In genomic region chr2:112541315-112542122, GRCh38 we compare ENCODE assay signal across 9 cellular contexts. TPM values are rescaled to one million over a fixed set of nuclear protein-coding genes. Genes with fewer than 3 reads are reported as not detected.
A peak's percentile ranks its signal among the peaks of the same experiment; 100 is the strongest.
DNase-seq lines count a peak whose midpoint lies in the region; ATAC-seq, FAIRE-seq and TF ChIP-seq lines count a peak whose summit lies in the region.
"Had no signal": no experiment of that assay in that cellular context is flagged by ENCODE, and none has a peak within 500 bp of the region (broad histone marks: within the 10 kb centered on the region; RNA-seq: fewer than 3 reads in every experiment).

No MANE protein-coding gene starts in this region.

- H3K9me2 ChIP-seq in OCI-LY1 (ENCODE audit: low read depth, low read length) = no peaks in the 10 kb centered on the region

- POLR2A ChIA-PET in CD8-positive, alpha-beta T cell (lab: Charles Lee) = no interaction called here

- H3K36me3 ChIP-seq in CD8-positive, alpha-beta T cell (ENCODE audit: insufficient read depth, low read length) = no peaks in the 10 kb centered on the region
- H3K36me3 ChIP-seq in OCI-LY1 (ENCODE audit: insufficient read depth, low read length) (peaks cover 10% of the 10 kb centered on the region), pancreas (no peaks in the 10 kb centered on the region), uterus (no peaks in the 10 kb centered on the region)

- no peak overlapping the region for H3K27ac Mint-ChIP-seq in CD8-positive, alpha-beta T cell
- no peak overlapping the region for H3K27ac Mint-ChIP-seq in activated T-helper 1 cell treated with anti-CD3 and anti-CD28 coated beads, Interleukin-12 subunit alpha, Interleukin-12 subunit beta, Interleukin-2, Interleukin-4 antibody, amounts not matched to agents 30 ng/mL and 10 ng/mL and 1 ng/mL, durations not matched to agents 14 hours and 24 hours and 36 hours

- 19 to 21% methylated on average over 34 of the region's 34 CpGs for WGBS in pancreas, 2 donors

- H3K27me3 Mint-ChIP-seq in CD8-positive, alpha-beta T cell (ENCODE audit: low read depth) = no peaks in the 10 kb centered on the region
- no peaks in the 10 kb centered on the region for H3K27me3 Mint-ChIP-seq in activated T-helper 1 cell treated with anti-CD3 and anti-CD28 coated beads, Interleukin-12 subunit alpha, Interleukin-12 subunit beta, Interleukin-2, Interleukin-4 antibody, amounts not matched to agents 30 ng/mL and 10 ng/mL and 1 ng/mL, durations not matched to agents 14 hours and 24 hours and 36 hours (ENCODE audit: insufficient read depth)
- H3K27me3 Mint-ChIP-seq: activated naive CD4-positive, alpha-beta T cell treated with anti-CD3 and anti-CD28 coated beads, Interleukin-2, amount 50 U/mL, for 24 hours had no signal

- H3K27ac ChIP-seq in CD8-positive, alpha-beta T cell (ENCODE audit: low read depth, low read length) = peak overlapping the region; percentile 90
- H3K27ac ChIP-seq in OCI-LY1 (ENCODE audit: low read depth, low read length, poor library complexity, severe bottlenecking) = peak overlapping the region; percentile 85
- H3K27ac ChIP-seq in pancreas = peak overlapping the region; percentile 61 to 86 (median 84)
- peak overlapping the region; percentile 89 to 96 for H3K27ac ChIP-seq in uterus

- no peak for FAIRE-seq in pancreas (lab: Jason Lieb, UNC)

- H3K9ac ChIP-seq in OCI-LY1 (ENCODE audit: low read length) = peak overlapping the region; percentile 78

- H3K4me1 ChIP-seq in CD8-positive, alpha-beta T cell (ENCODE audit: insufficient read depth, low read length) = peaks cover 17% of the 10 kb centered on the region
- H3K4me1 ChIP-seq in OCI-LY1 (ENCODE audit: insufficient read depth, low read length, severe bottlenecking) (peaks cover 28% of the 10 kb centered on the region), pancreas (peaks cover 0 to 15% (median 7%) of the 10 kb centered on the region in 3 donors), uterus (peaks cover 0 to 10% of the 10 kb centered on the region in 2 donors)

- intact Hi-C loops in CD8-positive, alpha-beta T cell (cut with DNase I, micrococcal nuclease) = loop anchor here (1.0 to 10.0 kb wide), 13 partner anchors 43 to 1867 kb away; partner anchors contain the start of genes CHCHD5 (in 2 of the 2), ZC3H6 (in 2 of the 2), ANAPC1 (in 1 of the 2) and BUB1 (in 1 of the 2)
- intact Hi-C loops in activated T-helper 1 cell treated with anti-CD3 and anti-CD28 coated beads, Interleukin-12 subunit alpha, Interleukin-12 subunit beta, Interleukin-2, Interleukin-4 antibody, amounts not matched to agents 30 ng/mL and 10 ng/mL and 1 ng/mL, durations not matched to agents 14 hours and 24 hours and 36 hours (cut with micrococcal nuclease) = loop anchor here (1.0 to 5.0 kb wide), 9 partner anchors 43 to 657 kb away; partner anchors contain the start of genes ANAPC1, CHCHD5, TMEM87B and ZC3H6
- intact Hi-C loops in pancreas (cut with DNase I) (no loop called here), uterus (cut with DNase I; ENCODE audit: low total_unique reads) (no loop called here)

- no peaks in the 10 kb centered on the region for H3K9me3 ChIP-seq in CD8-positive, alpha-beta T cell (ENCODE audit: low read length)
- H3K9me3 ChIP-seq in OCI-LY1 (ENCODE audit: low read length) = no peaks in the 10 kb centered on the region
- H3K9me3 ChIP-seq in pancreas = no peaks in the 10 kb centered on the region
- no peaks in the 10 kb centered on the region for H3K9me3 ChIP-seq in uterus

- peaks cover 3% of the 10 kb centered on the region for H3K9me3 Mint-ChIP-seq in CD8-positive, alpha-beta T cell
- no peaks in the 10 kb centered on the region for H3K9me3 Mint-ChIP-seq in activated T-helper 1 cell treated with anti-CD3 and anti-CD28 coated beads, Interleukin-12 subunit alpha, Interleukin-12 subunit beta, Interleukin-2, Interleukin-4 antibody, amounts not matched to agents 30 ng/mL and 10 ng/mL and 1 ng/mL, durations not matched to agents 14 hours and 24 hours and 36 hours
- H3K9me3 Mint-ChIP-seq: activated naive CD4-positive, alpha-beta T cell treated with anti-CD3 and anti-CD28 coated beads, Interleukin-2, amount 50 U/mL, for 24 hours had no signal

- no peak overlapping the region for H3K4me3 Mint-ChIP-seq in CD8-positive, alpha-beta T cell
- H3K4me3 Mint-ChIP-seq in activated T-helper 1 cell treated with anti-CD3 and anti-CD28 coated beads, Interleukin-12 subunit alpha, Interleukin-12 subunit beta, Interleukin-2, Interleukin-4 antibody, amounts not matched to agents 30 ng/mL and 10 ng/mL and 1 ng/mL, durations not matched to agents 14 hours and 24 hours and 36 hours = no peak overlapping the region

- peaks cover 40% of the 10 kb centered on the region for H3K79me2 ChIP-seq in OCI-LY1 (ENCODE audit: insufficient read depth, low read length)

- no peaks in the 10 kb centered on the region for H4K20me1 ChIP-seq in OCI-LY1 (ENCODE audit: insufficient read depth, low read length)

- TF ChIP-seq CTCF in CD8-positive, alpha-beta T cell (IDR thresholded peaks at IDR 0.05) = no peak
- TF ChIP-seq CTCF in OCI-LY1 (IDR thresholded peaks at IDR 0.05; ENCODE audit: low read length) (no peak), pancreas (IDR thresholded peaks at IDR 0.05) (no peak), uterus (IDR thresholded peaks at IDR 0.05) (no peak)

- no peaks in the 10 kb centered on the region for H3K27me3 ChIP-seq in CD8-positive, alpha-beta T cell (ENCODE audit: insufficient read depth, low read length)
- H3K27me3 ChIP-seq in OCI-LY1 (ENCODE audit: insufficient read depth, low read length) = no peaks in the 10 kb centered on the region
- H3K27me3 ChIP-seq in pancreas = no peaks in the 10 kb centered on the region
- H3K27me3 ChIP-seq in uterus = no peaks in the 10 kb centered on the region

- H3K4me3 ChIP-seq in CD8-positive, alpha-beta T cell (ENCODE audit: low read depth, low read length) = peak overlapping the region; percentile 90
- H3K4me3 ChIP-seq in OCI-LY1 (ENCODE audit: low read depth, low read length, poor library complexity, severe bottlenecking) = peak overlapping the region; percentile 87
- peak overlapping the region; percentile 75 to 87 (median 83) for H3K4me3 ChIP-seq in pancreas
- peak overlapping the region; percentile 70 to 76 for H3K4me3 ChIP-seq in uterus

- H3K4me1 Mint-ChIP-seq in CD8-positive, alpha-beta T cell (ENCODE audit: low read depth) = peaks cover 23% of the 10 kb centered on the region
- peaks cover 11% of the 10 kb centered on the region for H3K4me1 Mint-ChIP-seq in activated T-helper 1 cell treated with anti-CD3 and anti-CD28 coated beads, Interleukin-12 subunit alpha, Interleukin-12 subunit beta, Interleukin-2, Interleukin-4 antibody, amounts not matched to agents 30 ng/mL and 10 ng/mL and 1 ng/mL, durations not matched to agents 14 hours and 24 hours and 36 hours (ENCODE audit: low read depth)

- peak in 6 of 7 experiments; percentile 49 to 86 (median 63) for DNase-seq in CD8-positive, alpha-beta T cell
- peak; percentile 73 for DNase-seq in activated T-helper 1 cell treated with anti-CD3 and anti-CD28 coated beads, Interleukin-12 subunit alpha, Interleukin-12 subunit beta, Interleukin-2, Interleukin-4 antibody, amounts not matched to agents 30 ng/mL and 10 ng/mL and 1 ng/mL, durations not matched to agents 14 hours and 24 hours and 36 hours (ENCODE audit: low spot score)
- DNase-seq in glomerular endothelial cell (ENCODE audit: extremely low read depth, low read depth, low spot score) (peak; percentile 22), pancreas (peak in 4 of 6 donors; percentile 53 to 83 (median 70)), uterus (no peak)

- H3K36me3 Mint-ChIP-seq in CD8-positive, alpha-beta T cell = peaks cover 5% of the 10 kb centered on the region
- peaks cover 1% of the 10 kb centered on the region for H3K36me3 Mint-ChIP-seq in activated T-helper 1 cell treated with anti-CD3 and anti-CD28 coated beads, Interleukin-12 subunit alpha, Interleukin-12 subunit beta, Interleukin-2, Interleukin-4 antibody, amounts not matched to agents 30 ng/mL and 10 ng/mL and 1 ng/mL, durations not matched to agents 14 hours and 24 hours and 36 hours (ENCODE audit: low read depth)

- H2AFZ ChIP-seq in OCI-LY1 (ENCODE audit: low read length) = no peak overlapping the region; the same call in 1 of the 2 replicates

- H3F3A ChIP-seq in OCI-LY1 (ENCODE audit: insufficient read depth, low read length) = no peaks in the 10 kb centered on the region

- TF ChIP-seq POLR2A in uterus (IDR thresholded peaks at IDR 0.05) = no peak

- peak overlapping the region; percentile 92 for H3K4me2 ChIP-seq in OCI-LY1 (ENCODE audit: low read length)

- CTCF ChIA-PET in CD8-positive, alpha-beta T cell (lab: Charles Lee) = no interaction called here

- ATAC-seq in CD8-positive, alpha-beta T cell = peak; percentile 75
- ATAC-seq in GM19351 (IDR thresholded peaks at IDR 0.05; ENCODE audit: unreplicated experiment) = peak; percentile 55
- peak; percentile 57 for ATAC-seq in HG03439 (IDR thresholded peaks at IDR 0.05; ENCODE audit: unreplicated experiment)
- peak; percentile 65 to 84 (median 74) for ATAC-seq in pancreas

RNA-seq across cellular contexts. Expression of gene POLR1B, which starts 0.7 kb away (rescaled TPM):
- total RNA-seq in CD8-positive, alpha-beta T cell = 10 to 100 TPM; 10.0 to 11.0 TPM
- total RNA-seq in activated T-helper 1 cell treated with anti-CD3 and anti-CD28 coated beads, Interleukin-12 subunit alpha, Interleukin-12 subunit beta, Interleukin-2, Interleukin-4 antibody, amounts not matched to agents 30 ng/mL and 10 ng/mL and 1 ng/mL, durations not matched to agents 14 hours and 24 hours and 36 hours = 75.6 and 78.4 TPM in 2 replicates
- 11.7 and 12.4 TPM in 2 replicates for total RNA-seq in glomerular endothelial cell
- total RNA-seq in pancreas = 10 to 100 TPM in 4 of 6 donors, 1 to 10 TPM in 2; 9.3 to 16.9 (median 13.4) TPM
- polyA plus RNA-seq in pancreas = 1 to 10 TPM; 5.5 to 6.2 TPM
- 10 to 100 TPM in 3 of 4 donors, 1 to 10 TPM in 1; 6.8 to 41.4 (median 17.8) TPM for total RNA-seq in uterus

RNA-seq across cellular contexts. Expression of gene CHCHD5, which starts 42.9 kb away (rescaled TPM):
- total RNA-seq in CD8-positive, alpha-beta T cell = 10 to 100 TPM; 12.0 to 15.5 TPM
- total RNA-seq in activated T-helper 1 cell treated with anti-CD3 and anti-CD28 coated beads, Interleukin-12 subunit alpha, Interleukin-12 subunit beta, Interleukin-2, Interleukin-4 antibody, amounts not matched to agents 30 ng/mL and 10 ng/mL and 1 ng/mL, durations not matched to agents 14 hours and 24 hours and 36 hours = 31.3 and 38.9 TPM in 2 replicates
- total RNA-seq in glomerular endothelial cell (11.0 and 22.7 TPM in 2 replicates), pancreas (10 to 100 TPM; 17.2 to 36.4 (median 26.4) TPM), uterus (10 to 100 TPM in 1 of 4 donors, 1 to 10 TPM in 2, not detected in 1; 6.5 to 22.6 (median 8.4) TPM)
- 10 to 100 TPM; 29.8 to 30.1 TPM for polyA plus RNA-seq in pancreas

RNA-seq across cellular contexts. Expression of gene TTL, which starts 59.6 kb away (rescaled TPM):
- 1 to 10 TPM; 8.1 to 8.7 TPM for total RNA-seq in CD8-positive, alpha-beta T cell
- 45.2 and 49.0 TPM in 2 replicates for total RNA-seq in activated T-helper 1 cell treated with anti-CD3 and anti-CD28 coated beads, Interleukin-12 subunit alpha, Interleukin-12 subunit beta, Interleukin-2, Interleukin-4 antibody, amounts not matched to agents 30 ng/mL and 10 ng/mL and 1 ng/mL, durations not matched to agents 14 hours and 24 hours and 36 hours
- total RNA-seq in glomerular endothelial cell = 40.4 and 44.1 TPM in 2 replicates
- total RNA-seq in pancreas = 10 to 100 TPM in 2 of 6 donors, 1 to 10 TPM in 4; 7.0 to 16.8 (median 8.3) TPM
- polyA plus RNA-seq in pancreas = 1 to 10 TPM; 6.6 to 7.4 TPM
- total RNA-seq in uterus = 10 to 100 TPM in 3 of 4 donors, 1 to 10 TPM in 1; 3.8 to 45.5 (median 26.4) TPM

Comparison
In these comparisons a context has a peak if more than half of its experiments do, and no peak if none do; other contexts are left out.
1. DNase-seq: peak in CD8-positive, alpha-beta T cell (6 of 7), activated T-helper 1 cell treated with anti-CD3 and anti-CD28 coated beads, Interleukin-12 subunit alpha, Interleukin-12 subunit beta, Interleukin-2, Interleukin-4 antibody, amounts not matched to agents 30 ng/mL and 10 ng/mL and 1 ng/mL, durations not matched to agents 14 hours and 24 hours and 36 hours (single experiment), glomerular endothelial cell (single experiment) and pancreas (4 of 6); none in uterus (0 of 2).
2. intact Hi-C loops: an anchor here in CD8-positive, alpha-beta T cell (1.0 to 10.0 kb wide) and activated T-helper 1 cell treated with anti-CD3 and anti-CD28 coated beads, Interleukin-12 subunit alpha, Interleukin-12 subunit beta, Interleukin-2, Interleukin-4 antibody, amounts not matched to agents 30 ng/mL and 10 ng/mL and 1 ng/mL, durations not matched to agents 14 hours and 24 hours and 36 hours (1.0 to 5.0 kb wide); none called in pancreas and uterus.
3. Peak in every context shown above with its lines, with median percentiles within 50 percentile points of each other: ATAC-seq, H3K27ac ChIP-seq and H3K4me3 ChIP-seq.